Comparison of ENCODE assay signal across 11 cellular contexts in genomic region chr14:94027566-94028449, GRCh38. TPM values are rescaled to one million over a fixed set of nuclear protein-coding genes. Genes with fewer than 3 reads are reported as not detected.
DNase-seq lines count a peak whose midpoint lies in the region; ATAC-seq and TF ChIP-seq lines count a peak whose summit lies in the region.
"Had no signal": no experiment of that assay in that cellular context is flagged by ENCODE, and none has a peak within 500 bp of the region (broad histone marks: within the 10 kb centered on the region; RNA-seq: fewer than 3 reads in every experiment).

No MANE protein-coding gene starts in this region.

- H3K36me3 Mint-ChIP-seq in activated naive CD4-positive, alpha-beta T cell treated with anti-CD3 and anti-CD28 coated beads, Interleukin-2, amount 50 U/mL, for 24 hours, result no peaks in the 10 kb centered on the region
- H3K36me3 Mint-ChIP-seq in T-helper 17 cell (ENCODE audit: low read depth), result peaks cover 4% of the 10 kb centered on the region
- no peaks in the 10 kb centered on the region for H3K36me3 Mint-ChIP-seq in glutamatergic neuron (ENCODE audit: unreplicated experiment)
- H3K36me3 Mint-ChIP-seq in type B pancreatic cell, result no peaks in the 10 kb centered on the region

- no peak for ATAC-seq in T-helper 17 cell
- no peak for ATAC-seq in HG02588 (IDR thresholded peaks at IDR 0.05; ENCODE audit: unreplicated experiment)
- ATAC-seq: left lung had no signal

- H3K27ac Mint-ChIP-seq in activated naive CD4-positive, alpha-beta T cell treated with anti-CD3 and anti-CD28 coated beads, Interleukin-2, amount 50 U/mL, for 24 hours, result peak overlapping the region; percentile 47
- H3K27ac Mint-ChIP-seq in T-helper 17 cell (peak overlapping the region; percentile 67), glutamatergic neuron (ENCODE audit: unreplicated experiment) (no peak overlapping the region), type B pancreatic cell (peak overlapping the region; percentile 29)

- peak overlapping the region; percentile 54 for H3K4me3 Mint-ChIP-seq in activated naive CD4-positive, alpha-beta T cell treated with anti-CD3 and anti-CD28 coated beads, Interleukin-2, amount 50 U/mL, for 24 hours
- H3K4me3 Mint-ChIP-seq in T-helper 17 cell (peak overlapping the region; percentile 84), glutamatergic neuron (ENCODE audit: unreplicated experiment) (peak overlapping the region; percentile 34), type B pancreatic cell (peak overlapping the region; percentile 80)

- TF ChIP-seq CTCF in glutamatergic neuron (IDR thresholded peaks at IDR 0.05; ENCODE audit: partially characterized antibody, unreplicated experiment) (no peak), type B pancreatic cell (conservative IDR thresholded peaks at IDR 0.05) (no peak)

- H3K27me3 Mint-ChIP-seq in activated naive CD4-positive, alpha-beta T cell treated with anti-CD3 and anti-CD28 coated beads, Interleukin-2, amount 50 U/mL, for 24 hours, result no peaks in the 10 kb centered on the region
- H3K27me3 Mint-ChIP-seq in T-helper 17 cell (no peaks in the 10 kb centered on the region), glutamatergic neuron (ENCODE audit: unreplicated experiment) (peaks cover 11% of the 10 kb centered on the region), type B pancreatic cell (no peaks in the 10 kb centered on the region)

- peaks cover 13% of the 10 kb centered on the region for H3K4me1 Mint-ChIP-seq in activated naive CD4-positive, alpha-beta T cell treated with anti-CD3 and anti-CD28 coated beads, Interleukin-2, amount 50 U/mL, for 24 hours
- H3K4me1 Mint-ChIP-seq in T-helper 17 cell, result peaks cover 33% of the 10 kb centered on the region
- H3K4me1 Mint-ChIP-seq in glutamatergic neuron (ENCODE audit: low read depth, unreplicated experiment), result peaks cover 3% of the 10 kb centered on the region
- peaks cover 16% of the 10 kb centered on the region for H3K4me1 Mint-ChIP-seq in type B pancreatic cell (ENCODE audit: unreplicated experiment)

- no peak for DNase-seq in activated naive CD4-positive, alpha-beta T cell (lab: John Stamatoyannopoulos, UW)
- DNase-seq in T-helper 17 cell (no peak), glutamatergic neuron (no peak), type B pancreatic cell (ENCODE audit: extremely low spot score, unreplicated experiment) (no peak), OCI-M1 (lab: John Stamatoyannopoulos, UW) (no peak)
- DNase-seq in stimulated activated CD4-positive, alpha-beta T cell treated with anti-CD3 and anti-CD28 coated beads, Interleukin-2, amount 100 ng/mL, for 24 hours, result no peak
- DNase-seq: erythroblast, Karpas-422 had no signal

- H3K9me3 ChIP-seq in T-helper 17 cell (ENCODE audit: control insufficient read depth, low read length, poor library complexity, severe bottlenecking), result no peaks in the 10 kb centered on the region
- H3K9me3 ChIP-seq: left lung had no signal

- no peaks in the 10 kb centered on the region for H3K9me3 Mint-ChIP-seq in activated naive CD4-positive, alpha-beta T cell treated with anti-CD3 and anti-CD28 coated beads, Interleukin-2, amount 50 U/mL, for 24 hours
- no peaks in the 10 kb centered on the region for H3K9me3 Mint-ChIP-seq in glutamatergic neuron (ENCODE audit: unreplicated experiment)
- no peaks in the 10 kb centered on the region for H3K9me3 Mint-ChIP-seq in type B pancreatic cell

RNA-seq across cellular contexts. Expression of gene OTUB2, which starts 1.7 kb away (rescaled TPM):
- total RNA-seq in T-helper 17 cell, result under 1 TPM; 0.12 to 0.37 TPM
- 5.5 TPM for total RNA-seq in glutamatergic neuron (ENCODE audit: unreplicated experiment)
- total RNA-seq in type B pancreatic cell (ENCODE audit: low replicate concordance), result 2.6 and 3.0 TPM in 2 replicates

RNA-seq across cellular contexts. Expression of gene CCDC197, which starts 30.7 kb away (rescaled TPM):
- total RNA-seq in T-helper 17 cell (not detected), glutamatergic neuron (ENCODE audit: unreplicated experiment) (not detected), type B pancreatic cell (ENCODE audit: low replicate concordance) (not detected in 2 replicates)
- total RNA-seq: left lung had no signal

RNA-seq across cellular contexts. Expression of gene ASB2, which starts 51.4 kb away (rescaled TPM):
- total RNA-seq in T-helper 17 cell (1 to 10 TPM; 2.3 to 6.5 TPM), glutamatergic neuron (ENCODE audit: unreplicated experiment) (16.6 TPM), type B pancreatic cell (ENCODE audit: low replicate concordance) (0.21 and 0.60 TPM in 2 replicates)

RNA-seq across cellular contexts. Expression of gene DDX24, which starts 53.2 kb away (rescaled TPM):
- total RNA-seq in T-helper 17 cell (100 to 1,000 TPM; 478 to 531 TPM), glutamatergic neuron (ENCODE audit: unreplicated experiment) (257 TPM), type B pancreatic cell (ENCODE audit: low replicate concordance) (127 and 156 TPM in 2 replicates)

RNA-seq across cellular contexts. Expression of gene IFI27L1, which starts 53.3 kb away (rescaled TPM):
- total RNA-seq in T-helper 17 cell (10 to 100 TPM in 1 of 2 donors, 1 to 10 TPM in 1; 9.3 to 12.1 TPM), glutamatergic neuron (ENCODE audit: unreplicated experiment) (45.7 TPM), type B pancreatic cell (ENCODE audit: low replicate concordance) (15.6 and 36.8 TPM in 2 replicates)

Comparison
In these comparisons a context has a peak if more than half of its experiments do, and no peak if none do; other contexts are left out.
1. H3K4me3 Mint-ChIP-seq: peak in every context shown above with its lines; median percentile 84 in T-helper 17 cell; 80 in type B pancreatic cell; 54 in activated naive CD4-positive, alpha-beta T cell treated with anti-CD3 and anti-CD28 coated beads, Interleukin-2, amount 50 U/mL, for 24 hours; 34 in glutamatergic neuron.